Comparison of ENCODE assay signal across 17 cellular contexts in genomic region chr15:66745530-66746230, GRCh38. TPM values are rescaled to one million over a fixed set of nuclear protein-coding genes. Genes with fewer than 3 reads are reported as not detected.
A peak's percentile ranks its signal among the peaks of the same experiment; 100 is the strongest.
DNase-seq lines count a peak whose midpoint lies in the region; ATAC-seq and TF ChIP-seq lines count a peak whose summit lies in the region.
"Had no signal": no experiment of that assay in that cellular context is flagged by ENCODE, and none has a peak within 500 bp of the region (broad histone marks: within the 10 kb centered on the region; RNA-seq: fewer than 3 reads in every experiment).

No MANE protein-coding gene starts in this region.

- DNase-seq in A673 (ENCODE audit: low spot score) (no peak), right cardiac atrium (peak in 2 of 3 donors; percentile 7 to 52), trophoblast cell (no peak), SKM-1 (lab: John Stamatoyannopoulos, UW; ENCODE audit: unreplicated experiment) (no peak), suprapubic skin (ENCODE audit: low spot score in 2 of 2) (no peak)
- DNase-seq in CD8-positive, alpha-beta memory T cell: no peak
- DNase-seq: activated CD4-positive, alpha-beta T cell treated with anti-CD3 and anti-CD28 coated beads, Interleukin-2, amount 50 U/mL, for 48 hours; central memory CD4-positive, alpha-beta T cell; effector memory CD8-positive, alpha-beta T cell; hypothalamus; kidney glomerular epithelial cell; NCI-H1417 treated with DMSO at 0.1 percent for 48 hours; stimulated activated CD4-positive, alpha-beta T cell treated with anti-CD3 and anti-CD28 coated beads, Interleukin-12 subunit alpha, Interleukin-12 subunit beta, amount 100 ng/mL, for 4 hours; SW 1271 had no signal

- no peaks in the 10 kb centered on the region for H3K36me3 Mint-ChIP-seq in CD8-positive, alpha-beta memory T cell
- H3K36me3 Mint-ChIP-seq: stimulated activated effector memory CD8-positive, alpha-beta T cell treated with anti-CD3 and anti-CD28 coated beads, Interleukin-12 subunit alpha, Interleukin-12 subunit beta, amount 100 ng/mL, for 72 hours had no signal

- H3K27me3 ChIP-seq in A673 (replicated peaks; ENCODE audit: insufficient read depth, low read depth, low read length, poor library complexity): no peaks in the 10 kb centered on the region
- H3K27me3 ChIP-seq in Loucy (ENCODE audit: insufficient read depth, low read length, poor library complexity, severe bottlenecking): no peaks in the 10 kb centered on the region
- H3K27me3 ChIP-seq in right cardiac atrium (ENCODE audit: control insufficient read depth, insufficient read depth): no peaks in the 10 kb centered on the region
- H3K27me3 ChIP-seq in trophoblast cell (ENCODE audit: insufficient read depth, low read length): no peaks in the 10 kb centered on the region
- no peaks in the 10 kb centered on the region for H3K27me3 ChIP-seq in CD8-positive, alpha-beta memory T cell (ENCODE audit: insufficient read depth, low read length, poor library complexity, severe bottlenecking)
- H3K27me3 ChIP-seq in suprapubic skin: no peaks in the 10 kb centered on the region

- H3F3A ChIP-seq in Loucy (ENCODE audit: low read depth): no peaks in the 10 kb centered on the region

- no peaks in the 10 kb centered on the region for H3K9me3 Mint-ChIP-seq in CD8-positive, alpha-beta memory T cell
- H3K9me3 Mint-ChIP-seq: effector memory CD8-positive, alpha-beta T cell; stimulated activated effector memory CD8-positive, alpha-beta T cell treated with anti-CD3 and anti-CD28 coated beads, Interleukin-12 subunit alpha, Interleukin-12 subunit beta, amount 100 ng/mL, for 72 hours had no signal

- peaks cover 6% of the 10 kb centered on the region for H3K36me3 ChIP-seq in A673 (ENCODE audit: insufficient read depth, low read length, poor library complexity, severe bottlenecking)
- H3K36me3 ChIP-seq in Loucy (ENCODE audit: insufficient read depth, low read length): no peaks in the 10 kb centered on the region
- peaks cover 51 to 63% of the 10 kb centered on the region in 2 experiments for H3K36me3 ChIP-seq in trophoblast cell (ENCODE audit: control insufficient read depth in 1 of 2, insufficient read depth in 2 of 2, low read length in 2 of 2)
- no peaks in the 10 kb centered on the region for H3K36me3 ChIP-seq in CD8-positive, alpha-beta memory T cell (ENCODE audit: insufficient read depth, low read length)
- no peaks in the 10 kb centered on the region for H3K36me3 ChIP-seq in suprapubic skin

- H3K4me1 ChIP-seq in A673 (ENCODE audit: insufficient read depth, low read length, poor library complexity, severe bottlenecking) (peaks cover 51% of the 10 kb centered on the region), Loucy (ENCODE audit: insufficient read depth, low read length, poor library complexity, severe bottlenecking) (no peaks in the 10 kb centered on the region), right cardiac atrium (ENCODE audit: control insufficient read depth, insufficient read depth, low read length) (peaks cover 57% of the 10 kb centered on the region), trophoblast cell (ENCODE audit: control insufficient read depth in 1 of 2, insufficient read depth in 2 of 2, low read length in 2 of 2) (peaks cover 18 to 34% of the 10 kb centered on the region in 2 experiments), suprapubic skin (peaks cover 39% of the 10 kb centered on the region)
- H3K4me1 ChIP-seq in CD8-positive, alpha-beta memory T cell (ENCODE audit: insufficient read depth, low read length): no peaks in the 10 kb centered on the region

- TF ChIP-seq EP300 in suprapubic skin (IDR thresholded peaks at IDR 0.05): no peak

- peak overlapping the region; percentile 50 for H2BK12ac ChIP-seq in trophoblast cell (ENCODE audit: low read length)

- H2AK5ac ChIP-seq in trophoblast cell (ENCODE audit: low read length): no peak overlapping the region

- no peak overlapping the region for H4K12ac ChIP-seq in trophoblast cell (ENCODE audit: low read depth, low read length)

- peak overlapping the region; percentile 4 for H3K9ac ChIP-seq in Loucy (ENCODE audit: low read depth, low read length, poor library complexity, severe bottlenecking)
- H3K9ac ChIP-seq in trophoblast cell (ENCODE audit: low read length): no peak overlapping the region

- ATAC-seq in right cardiac atrium: no peak
- ATAC-seq in GM18907 (IDR thresholded peaks at IDR 0.05; ENCODE audit: unreplicated experiment): no peak
- ATAC-seq: effector memory CD8-positive, alpha-beta T cell; stimulated activated effector memory CD8-positive, alpha-beta T cell treated with anti-CD3 and anti-CD28 coated beads, Interleukin-12 subunit alpha, Interleukin-12 subunit beta, amount 100 ng/mL, for 72 hours had no signal

- WGBS in right cardiac atrium: 49% methylated on average over 9 of the region's 9 CpGs
- no CpG with 5 or more reads among the region's 9 CpGs for WGBS in trophoblast cell (ENCODE audit: extremely low coverage, insufficient coverage, insufficient read length)
- WGBS in suprapubic skin: 81% methylated on average over 5 of the region's 9 CpGs

- H2AFZ ChIP-seq in Loucy (ENCODE audit: low read length) (no peak overlapping the region), trophoblast cell (ENCODE audit: insufficient read depth, low read length, poor library complexity) (no peak overlapping the region)

- H3K4me2 ChIP-seq in Loucy (ENCODE audit: low read depth, low read length, poor library complexity, severe bottlenecking) (no peak overlapping the region), trophoblast cell (ENCODE audit: low read length) (no peak overlapping the region)

- no peaks in the 10 kb centered on the region for H3K9me3 ChIP-seq in A673 (ENCODE audit: low read depth, low read length, poor library complexity, severe bottlenecking)
- H3K9me3 ChIP-seq in Loucy (ENCODE audit: insufficient read depth, low read depth, low read length): no peaks in the 10 kb centered on the region
- no peaks in the 10 kb centered on the region for H3K9me3 ChIP-seq in right cardiac atrium (ENCODE audit: control insufficient read depth, low read length)
- peaks cover 2% of the 10 kb centered on the region for H3K9me3 ChIP-seq in trophoblast cell (ENCODE audit: insufficient read depth, low read depth, low read length)
- no peaks in the 10 kb centered on the region for H3K9me3 ChIP-seq in CD8-positive, alpha-beta memory T cell (ENCODE audit: low read length)
- H3K9me3 ChIP-seq in suprapubic skin: no peaks in the 10 kb centered on the region

- POLR2A ChIA-PET in A673 (lab: Charles Lee; ENCODE audit: low non-redundant PET): interaction anchor here (0.6 kb wide), 1 partner anchor 454 kb away, joined by 5 read pairs; no protein-coding TSS in a partner anchor
- POLR2A ChIA-PET in CD8-positive, alpha-beta memory T cell (lab: Charles Lee): no interaction called here

- no peaks in the 10 kb centered on the region for H3K9me2 ChIP-seq in Loucy (replicated peaks; ENCODE audit: low read depth, low read length)

- no peak overlapping the region for H3K23ac ChIP-seq in trophoblast cell (ENCODE audit: low read length)

- no peak overlapping the region for H2BK120ac ChIP-seq in trophoblast cell (ENCODE audit: insufficient read depth, low read length, poor library complexity)

- TF ChIP-seq POLR2A in suprapubic skin (IDR thresholded peaks at IDR 0.05): no peak

- H3K4me3 Mint-ChIP-seq in CD8-positive, alpha-beta memory T cell: no peak overlapping the region
- H3K4me3 Mint-ChIP-seq: effector memory CD8-positive, alpha-beta T cell; stimulated activated effector memory CD8-positive, alpha-beta T cell treated with anti-CD3 and anti-CD28 coated beads, Interleukin-12 subunit alpha, Interleukin-12 subunit beta, amount 100 ng/mL, for 72 hours had no signal

- TF ChIP-seq CTCF in A673 (conservative IDR thresholded peaks at IDR 0.05; ENCODE audit: low read depth, low read length) (no peak), Loucy (conservative IDR thresholded peaks at IDR 0.05; ENCODE audit: low read length) (no peak), suprapubic skin (IDR thresholded peaks at IDR 0.05) (no peak)

- H3K4me1 Mint-ChIP-seq in CD8-positive, alpha-beta memory T cell: no peaks in the 10 kb centered on the region

- no peak overlapping the region for H3K27ac Mint-ChIP-seq in CD8-positive, alpha-beta memory T cell
- H3K27ac Mint-ChIP-seq: effector memory CD8-positive, alpha-beta T cell; stimulated activated effector memory CD8-positive, alpha-beta T cell treated with anti-CD3 and anti-CD28 coated beads, Interleukin-12 subunit alpha, Interleukin-12 subunit beta, amount 100 ng/mL, for 72 hours had no signal

- H3K14ac ChIP-seq in trophoblast cell (ENCODE audit: low read length): peak overlapping the region; percentile 13

- H4K8ac ChIP-seq in trophoblast cell (ENCODE audit: low read depth, low read length): peak overlapping the region; percentile 49

- H3K79me2 ChIP-seq in Loucy (ENCODE audit: insufficient read depth, low read length): no peaks in the 10 kb centered on the region
- H3K79me2 ChIP-seq in trophoblast cell (ENCODE audit: control insufficient read depth, insufficient read depth, low read length, poor library complexity): peaks cover 10% of the 10 kb centered on the region

- H3K79me1 ChIP-seq in trophoblast cell (ENCODE audit: low read length): no peaks in the 10 kb centered on the region

- H3K18ac ChIP-seq in trophoblast cell (ENCODE audit: low read length): peak overlapping the region; percentile 7

- intact Hi-C loops in A673 (cut with micrococcal nuclease; ENCODE audit: unreplicated experiment): no loop called here
- intact Hi-C loops in right cardiac atrium (cut with DNase I): no loop called here

- H4K20me1 ChIP-seq in Loucy (ENCODE audit: insufficient read depth, low read length, poor library complexity, severe bottlenecking): no peaks in the 10 kb centered on the region

- H2BK5ac ChIP-seq in trophoblast cell (ENCODE audit: low read depth, low read length, poor library complexity): no peak overlapping the region

- H4K91ac ChIP-seq in trophoblast cell (ENCODE audit: low read depth, low read length): no peak overlapping the region

- CTCF ChIA-PET in A673 (lab: Charles Lee): no interaction called here
- CTCF ChIA-PET in CD8-positive, alpha-beta memory T cell (lab: Charles Lee): no interaction called here

- no TSS peak for BruUV-seq in A673 (replicated peaks; lab: Mats Ljungman, UMichigan)

- H3K4me3 ChIP-seq in A673 (ENCODE audit: low read depth, low read length, poor library complexity, severe bottlenecking) (no peak overlapping the region), Loucy (ENCODE audit: low read length, poor library complexity, severe bottlenecking) (no peak overlapping the region), right cardiac atrium (ENCODE audit: low read length) (no peak overlapping the region), trophoblast cell (ENCODE audit: low read depth, low read length) (no peak overlapping the region), suprapubic skin (no peak overlapping the region)
- H3K4me3 ChIP-seq in CD8-positive, alpha-beta memory T cell (ENCODE audit: low read length): no peak overlapping the region

- peaks cover 3 to 5% of the 10 kb centered on the region in 2 donors for H3K27me3 Mint-ChIP-seq in CD8-positive, alpha-beta memory T cell

- H3K4ac ChIP-seq in trophoblast cell (ENCODE audit: low read depth, low read length): peak overlapping the region; percentile 60

- H3K27ac ChIP-seq in A673 (ENCODE audit: low read depth, low read length, poor library complexity, severe bottlenecking) (peak overlapping the region; percentile 58), right cardiac atrium (ENCODE audit: low read length) (peak overlapping the region; percentile 48), trophoblast cell (ENCODE audit: low read depth, low read length) (no peak overlapping the region), suprapubic skin (no peak overlapping the region)
- H3K27ac ChIP-seq in CD8-positive, alpha-beta memory T cell (ENCODE audit: low read depth, low read length): no peak overlapping the region

RNA-seq across cellular contexts. Expression of gene SMAD6, which starts 43.6 kb away (rescaled TPM):
- total RNA-seq in A673 (2021) (50.1 and 63.9 TPM in 2 replicates), right cardiac atrium (10 to 100 TPM; 54.5 to 68.8 (median 63.2) TPM), suprapubic skin (1 to 10 TPM; 2.9 to 7.0 (median 6.9) TPM)
- 31.6 TPM for polyA plus RNA-seq in right cardiac atrium
- polyA plus RNA-seq in trophoblast cell (2013): 29.5 and 30.6 TPM in 2 replicates
- total RNA-seq in CD8-positive, alpha-beta memory T cell: under 1 TPM; 0.04 to 0.26 TPM
- polyA plus RNA-seq in CD8-positive, alpha-beta memory T cell: not detected

Comparison
In these comparisons a context has a peak if more than half of its experiments do, and no peak if none do; other contexts are left out.
1. DNase-seq: peak in right cardiac atrium (2 of 3); none in A673 (single experiment), trophoblast cell (0 of 2), SKM-1 (single experiment), CD8-positive, alpha-beta memory T cell (0 of 5) and suprapubic skin (0 of 2).
2. H3K27ac ChIP-seq: peak in A673 (single experiment) and right cardiac atrium (single experiment); none in trophoblast cell (single experiment), CD8-positive, alpha-beta memory T cell (single experiment) and suprapubic skin (single experiment).